ENCODE assay signal across 8 cellular contexts in the genomic region with DNA sequence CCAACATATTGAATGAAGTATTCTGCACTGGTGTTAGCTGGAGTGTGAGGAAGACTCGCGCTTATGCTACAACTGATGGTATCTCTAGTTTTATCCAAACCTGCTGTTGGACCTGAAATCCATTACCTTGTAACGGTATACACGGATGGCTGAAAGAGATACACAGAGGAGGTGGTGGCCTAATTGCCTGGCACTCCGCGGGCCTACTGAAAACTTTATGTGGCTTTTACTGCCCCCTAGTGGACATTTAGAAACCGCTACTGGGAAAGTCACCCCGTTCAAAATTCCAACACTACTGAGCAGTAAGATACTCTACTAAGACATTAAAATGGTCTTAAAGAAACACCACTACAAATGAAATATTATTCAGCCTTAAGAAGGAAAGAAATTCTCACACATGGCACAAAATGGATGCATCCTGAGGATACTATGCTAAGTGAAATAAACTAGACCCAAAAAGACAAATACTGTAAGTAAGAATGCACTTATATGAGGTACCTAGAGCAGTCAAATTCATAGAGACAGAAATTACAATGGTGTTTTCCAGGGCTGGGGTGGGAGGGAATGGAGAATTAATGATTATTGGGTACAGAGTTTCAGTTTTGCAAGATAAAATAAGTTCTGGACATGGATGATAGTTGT.
DNase-seq lines count a peak whose midpoint lies in the region; ATAC-seq, FAIRE-seq and TF ChIP-seq lines count a peak whose summit lies in the region.

No MANE protein-coding gene starts in this region.

- H4K5ac ChIP-seq in H1 (ENCODE audit: insufficient read length, low read depth, low read length) (no peak overlapping the region), mesendoderm (ENCODE audit: low read length) (no peak overlapping the region)

- no peak for TF ChIP-seq EP300 in H1 (IDR thresholded peaks at IDR 0.05; ENCODE audit: borderline replicate concordance in 1 of 2, low read depth in 2 of 2, low read length in 2 of 2)

- peak; percentile 78 to 94 for TF ChIP-seq CTCF in GM23338 (conservative IDR thresholded peaks at IDR 0.05; ENCODE audit: low read depth in 2 of 2)
- TF ChIP-seq CTCF in H1 (IDR thresholded peaks at IDR 0.05; ENCODE audit: control extremely low read depth in 1 of 3, insufficient read depth in 1 of 3, low read depth in 1 of 3, low read length in 3 of 3): peak; percentile 20 to 76 (median 70)

- no peaks in the 10 kb centered on the region for H3K4me1 Mint-ChIP-seq in GM23338
- no peaks in the 10 kb centered on the region for H3K4me1 Mint-ChIP-seq in stimulated activated memory B cell treated with anti-CD40 and anti-IgM and Interleukin-4, amounts not matched to agents 10 μg/mL and 1 μg/mL and 100 μg/mL, for 72 hours

- no peak for FAIRE-seq in H1 (lab: Jason Lieb, UNC)

- H3K23ac ChIP-seq in H1 (ENCODE audit: insufficient read length): no peak overlapping the region
- H3K23ac ChIP-seq in mesendoderm (ENCODE audit: low read length): no peak overlapping the region

- no peak overlapping the region for H2BK20ac ChIP-seq in H1 (ENCODE audit: low read length)

- H4K8ac ChIP-seq in H1 (ENCODE audit: extremely low read depth, insufficient read depth, low read length) (no peak overlapping the region), mesendoderm (ENCODE audit: low read depth, low read length) (no peak overlapping the region)

- H3K14ac ChIP-seq in H1 (ENCODE audit: insufficient read length): no peak overlapping the region

- DNase-seq in CMK (ENCODE audit: low read depth) (peak; percentile 40), GM23338 (ENCODE audit: low spot score) (peak; percentile 96), NCI-H2171 treated with DMSO at 0.1 percent for 48 hours (lab: John Stamatoyannopoulos, UW) (peak; percentile 79), H1 (ENCODE audit: low read depth in 1 of 2, low spot score in 2 of 2) (peak in 1 of 2 experiments; percentile 27), mesendoderm (peak; percentile 76), GOT3 (lab: John Stamatoyannopoulos, UW) (no peak)
- DNase-seq in activated CD4-positive, alpha-beta T cell treated with anti-CD3 and anti-CD28 coated beads for 4 hours: peak; percentile 18 to 35

- H2BK15ac ChIP-seq in H1 (ENCODE audit: low read length) (no peak overlapping the region), mesendoderm (replicated peaks; ENCODE audit: low read depth) (no peak overlapping the region)

- H4K91ac ChIP-seq in H1 (replicated peaks; ENCODE audit: insufficient read length, low read length): no peak overlapping the region

- no peaks in the 10 kb centered on the region for H3K4me1 ChIP-seq in GM23338 (ENCODE audit: insufficient read depth)
- H3K4me1 ChIP-seq in H1 (replicated peaks in 1 of 4; ENCODE audit: control insufficient read depth in 3 of 4, insufficient read depth in 4 of 4, low read length in 3 of 4): no peaks in the 10 kb centered on the region
- H3K4me1 ChIP-seq in mesendoderm (ENCODE audit: control insufficient read depth, low read depth, low read length): no peaks in the 10 kb centered on the region

- no peak overlapping the region for H3K27ac Mint-ChIP-seq in GM23338
- H3K27ac Mint-ChIP-seq in stimulated activated memory B cell treated with anti-CD40 and anti-IgM and Interleukin-4, amounts not matched to agents 10 μg/mL and 1 μg/mL and 100 μg/mL, for 72 hours: no peak overlapping the region

- H2BK120ac ChIP-seq in H1 (replicated peaks; ENCODE audit: low read depth, low read length) (no peak overlapping the region), mesendoderm (ENCODE audit: low read depth, low read length) (no peak overlapping the region)

- H3K4ac ChIP-seq in H1 (replicated peaks; ENCODE audit: insufficient read length, low read depth, low read length) (no peak overlapping the region), mesendoderm (ENCODE audit: low read depth, low read length) (no peak overlapping the region)

- H3K36me3 Mint-ChIP-seq in GM23338 (ENCODE audit: low read depth): no peaks in the 10 kb centered on the region
- peaks cover 22% of the 10 kb centered on the region for H3K36me3 Mint-ChIP-seq in stimulated activated memory B cell treated with anti-CD40 and anti-IgM and Interleukin-4, amounts not matched to agents 10 μg/mL and 1 μg/mL and 100 μg/mL, for 72 hours

- H3K27ac ChIP-seq in GM23338 (ENCODE audit: low read depth): no peak overlapping the region
- H3K27ac ChIP-seq in H1 (ENCODE audit: low read depth, low read length): no peak overlapping the region
- no peak overlapping the region for H3K27ac ChIP-seq in mesendoderm (ENCODE audit: low read depth, low read length)

- H3K56ac ChIP-seq in H1 (replicated peaks; ENCODE audit: insufficient read length, low read depth, low read length): no peak overlapping the region
- H3K56ac ChIP-seq in mesendoderm (ENCODE audit: low read length): no peak overlapping the region

- peak; percentile 84 to 88 for TF ChIP-seq RAD21 in H1 (IDR thresholded peaks at IDR 0.05 in 1 of 2, conservative IDR thresholded peaks at IDR 0.05 in 1 of 2; ENCODE audit: low read depth in 2 of 2, low read length in 2 of 2)

- H3K79me2 ChIP-seq in GM23338 (replicated peaks; ENCODE audit: insufficient read depth): no peaks in the 10 kb centered on the region
- no peaks in the 10 kb centered on the region for H3K79me2 ChIP-seq in H1 (ENCODE audit: control insufficient read depth in 1 of 2, insufficient read depth in 2 of 2, low read length in 2 of 2)
- H3K79me2 ChIP-seq in mesendoderm (ENCODE audit: control insufficient read depth, insufficient read depth, low read length): no peaks in the 10 kb centered on the region

- H3K27me3 Mint-ChIP-seq in GM23338 (ENCODE audit: insufficient read depth, low read depth, poor library complexity): peaks cover 3% of the 10 kb centered on the region
- no peaks in the 10 kb centered on the region for H3K27me3 Mint-ChIP-seq in stimulated activated memory B cell treated with anti-CD40 and anti-IgM and Interleukin-4, amounts not matched to agents 10 μg/mL and 1 μg/mL and 100 μg/mL, for 72 hours

- no peaks in the 10 kb centered on the region for H3K9me3 ChIP-seq in H1 (ENCODE audit: insufficient read depth in 2 of 2, low read depth in 1 of 2, low read length in 1 of 2)

- no peaks in the 10 kb centered on the region for H3K23me2 ChIP-seq in H1 (ENCODE audit: low read depth, low read length)

- H3K4me3 Mint-ChIP-seq in GM23338: no peak overlapping the region
- no peak overlapping the region for H3K4me3 Mint-ChIP-seq in stimulated activated memory B cell treated with anti-CD40 and anti-IgM and Interleukin-4, amounts not matched to agents 10 μg/mL and 1 μg/mL and 100 μg/mL, for 72 hours

- H2AFZ ChIP-seq in GM23338: no peak overlapping the region
- no peak overlapping the region for H2AFZ ChIP-seq in H1 (ENCODE audit: low read length)

- H3K9ac ChIP-seq in H1 (replicated peaks in 1 of 4; ENCODE audit: extremely low read depth in 1 of 4, low read depth in 3 of 4, low read length in 3 of 4) (no peak overlapping the region), mesendoderm (ENCODE audit: low read length) (no peak overlapping the region)

- peak; percentile 83 for ATAC-seq in GM23338
- peak; percentile 71 for ATAC-seq in stimulated activated memory B cell treated with anti-CD40 and anti-IgM and Interleukin-4, amounts not matched to agents 10 μg/mL and 1 μg/mL and 100 μg/mL, for 72 hours

- H2BK5ac ChIP-seq in H1 (ENCODE audit: low read depth, low read length): no peak overlapping the region
- H2BK5ac ChIP-seq in mesendoderm (ENCODE audit: low read length): no peak overlapping the region

- H4K20me1 ChIP-seq in GM23338 (replicated peaks; ENCODE audit: insufficient read depth): 0 out of 2 replicates have a peak, but pooled peaks cover 3% of the 10 kb centered on the region
- no peaks in the 10 kb centered on the region for H4K20me1 ChIP-seq in H1 (replicated peaks in 1 of 2; ENCODE audit: control insufficient read depth in 1 of 2, insufficient read depth in 2 of 2, low read length in 2 of 2)

- H2AK5ac ChIP-seq in H1 (ENCODE audit: low read depth, low read length) (no peak overlapping the region), mesendoderm (ENCODE audit: low read length) (no peak overlapping the region)

- no peaks in the 10 kb centered on the region for H3K9me3 Mint-ChIP-seq in GM23338
- H3K9me3 Mint-ChIP-seq in stimulated activated memory B cell treated with anti-CD40 and anti-IgM and Interleukin-4, amounts not matched to agents 10 μg/mL and 1 μg/mL and 100 μg/mL, for 72 hours: no peaks in the 10 kb centered on the region

- H3K4me2 ChIP-seq in GM23338: no peak overlapping the region
- no peak overlapping the region for H3K4me2 ChIP-seq in H1 (ENCODE audit: insufficient read depth in 1 of 2, low read depth in 2 of 2, low read length in 2 of 2)
- no peak overlapping the region for H3K4me2 ChIP-seq in mesendoderm (ENCODE audit: low read length)

- no peaks in the 10 kb centered on the region for H3K9me2 ChIP-seq in GM23338 (ENCODE audit: insufficient read depth)

- 9% methylated on average over 8 of the region's 8 CpGs; no CpG with 5 or more reads in 1 of the 2 experiments for WGBS in H1 (ENCODE audit: extremely low coverage in 1 of 2, insufficient coverage in 1 of 2, insufficient read length in 1 of 2, insufficient replicate concordance in 2 of 2, low coverage in 1 of 2, low lambda C conversion rate in 2 of 2, missing lambda C conversion rate in 1 of 2), 2 experiments
- WGBS in mesendoderm (ENCODE audit: extremely low coverage, insufficient coverage, low lambda C conversion rate): no CpG with 5 or more reads among the region's 8 CpGs

- H3K18ac ChIP-seq in H1 (ENCODE audit: extremely low read depth, low read length) (no peak overlapping the region), mesendoderm (ENCODE audit: low read length) (no peak overlapping the region)

- H3F3A ChIP-seq in GM23338 (replicated peaks; ENCODE audit: low read depth): no peaks in the 10 kb centered on the region

- no peak overlapping the region for H3K4me3 ChIP-seq in GM23338
- no peak overlapping the region for H3K4me3 ChIP-seq in H1 (ENCODE audit: extremely low read depth in 1 of 4, insufficient read depth in 2 of 4, low read depth in 3 of 4, low read length in 4 of 4)
- H3K4me3 ChIP-seq in mesendoderm (ENCODE audit: low read length): no peak overlapping the region

- TF ChIP-seq POLR2A in H1 (IDR thresholded peaks at IDR 0.05; ENCODE audit: control extremely low read depth in 1 of 2, low read depth in 2 of 2, low read length in 2 of 2): no peak

- H3K36me3 ChIP-seq in GM23338 (ENCODE audit: insufficient read depth) (no peaks in the 10 kb centered on the region), H1 (ENCODE audit: control insufficient read depth in 2 of 4, insufficient read depth in 4 of 4, low read length in 3 of 4) (no peaks in the 10 kb centered on the region), mesendoderm (ENCODE audit: control insufficient read depth, insufficient read depth, low read length) (no peaks in the 10 kb centered on the region)

- no peak overlapping the region for H2BK12ac ChIP-seq in H1 (ENCODE audit: low read depth, low read length)

- H3K79me1 ChIP-seq in H1 (ENCODE audit: low read depth, low read length) (no peaks in the 10 kb centered on the region), mesendoderm (ENCODE audit: low read length) (no peaks in the 10 kb centered on the region)

- H3K27me3 ChIP-seq in GM23338 (ENCODE audit: insufficient read depth) (no peaks in the 10 kb centered on the region), H1 (replicated peaks in 1 of 4; ENCODE audit: control insufficient read depth in 3 of 4, extremely low read depth in 1 of 4, insufficient read depth in 3 of 4, low read length in 3 of 4) (no peaks in the 10 kb centered on the region; a peak in 2 of 7 replicates), mesendoderm (ENCODE audit: insufficient read depth, low read length, poor library complexity) (no peaks in the 10 kb centered on the region)

- POLR2A ChIA-PET in H1 (lab: Charles Lee; ENCODE audit: partially characterized antibody): no interaction called here

- CTCF ChIA-PET in H1 (lab: Charles Lee; ENCODE audit: partially characterized antibody): interaction anchor here (0.7 to 2.1 kb wide), 5 partner anchors 9 to 216 kb away, joined by 3 to 8 read pairs (median 4); no protein-coding TSS in a partner anchor
